Comparison of ENCODE assay signal across 8 cellular contexts in genomic region chr17:18070861-18071340, GRCh38. TPM values are rescaled to one million over a fixed set of nuclear protein-coding genes. Genes with fewer than 3 reads are reported as not detected.
DNase-seq lines count a peak whose midpoint lies in the region; ATAC-seq and TF ChIP-seq lines count a peak whose summit lies in the region.

No MANE protein-coding gene starts in this region.

- peak overlapping the region; percentile 34 for H3K4me3 ChIP-seq in left ventricle myocardium inferior
- H3K4me3 ChIP-seq in right atrium auricular region, result peak overlapping the region in 1 of 2 donors; percentile 6
- H3K4me3 ChIP-seq in thyroid gland (replicated peaks in 1 of 3), result no peak overlapping the region

- no peaks in the 10 kb centered on the region for H3K9me3 ChIP-seq in left ventricle myocardium inferior (replicated peaks)
- no peaks in the 10 kb centered on the region for H3K9me3 ChIP-seq in right atrium auricular region
- no peaks in the 10 kb centered on the region for H3K9me3 ChIP-seq in thyroid gland

- no peak for TF ChIP-seq POLR2A in thyroid gland (IDR thresholded peaks at IDR 0.05)

- DNase-seq in left ventricle myocardium inferior, result no peak
- DNase-seq in right atrium auricular region (ENCODE audit: low spot score), result no peak
- peak; percentile 36 for DNase-seq in SHP77 treated with DMSO at 0.1 percent for 48 hours (lab: John Stamatoyannopoulos, UW)
- peak; percentile 36 for DNase-seq in glomerular visceral epithelial cell (ENCODE audit: extremely low spot score)
- DNase-seq in thyroid gland, result peak; percentile 43 to 44
- no peak for DNase-seq in activated CD4-positive, alpha-beta T cell treated with anti-CD3 and anti-CD28 coated beads for 1 hour
- no peak for DNase-seq in NCI-H526 treated with DMSO at 0.1 percent for 48 hours (lab: John Stamatoyannopoulos, UW)

- no peak for TF ChIP-seq CTCF in left ventricle myocardium inferior (IDR thresholded peaks at IDR 0.05; ENCODE audit: borderline replicate concordance)
- no peak for TF ChIP-seq CTCF in right atrium auricular region (IDR thresholded peaks at IDR 0.05)
- no peak for TF ChIP-seq CTCF in thyroid gland (IDR thresholded peaks at IDR 0.05)

- peaks cover 9% of the 10 kb centered on the region for H3K27me3 ChIP-seq in left ventricle myocardium inferior (ENCODE audit: low read depth)
- H3K27me3 ChIP-seq in right atrium auricular region, result no peaks in the 10 kb centered on the region
- H3K27me3 ChIP-seq in thyroid gland, result no peaks in the 10 kb centered on the region

- H3K4me1 ChIP-seq in left ventricle myocardium inferior, result no peaks in the 10 kb centered on the region
- no peaks in the 10 kb centered on the region for H3K4me1 ChIP-seq in right atrium auricular region
- peaks cover 0 to 6% of the 10 kb centered on the region in 2 donors for H3K4me1 ChIP-seq in thyroid gland

- no peak overlapping the region for H3K27ac ChIP-seq in left ventricle myocardium inferior (replicated peaks)
- H3K27ac ChIP-seq in right atrium auricular region, result no peak overlapping the region
- H3K27ac ChIP-seq in thyroid gland, result no peak overlapping the region

- no peak for ATAC-seq in GM21723 (IDR thresholded peaks at IDR 0.05; ENCODE audit: unreplicated experiment)

- intact Hi-C loops in left ventricle myocardium inferior (cut with micrococcal nuclease) (no loop called here), thyroid gland (cut with DNase I) (no loop called here)

- 7 to 9% methylated on average over 8 of the region's 8 CpGs for WGBS in thyroid gland, 2 donors

- H3K36me3 ChIP-seq in left ventricle myocardium inferior (peaks cover 6% of the 10 kb centered on the region), right atrium auricular region (peaks cover 3% of the 10 kb centered on the region), thyroid gland (peaks cover 0 to 2% of the 10 kb centered on the region in 2 donors)

RNA-seq across cellular contexts. Expression of gene DRG2, which starts 16.8 kb away (rescaled TPM):
- total RNA-seq in left ventricle myocardium inferior, result 20.2 TPM
- 10 to 100 TPM; 18.2 to 27.7 TPM for total RNA-seq in right atrium auricular region
- 10 to 100 TPM; 35.3 to 88.8 (median 59.2) TPM for total RNA-seq in thyroid gland

RNA-seq across cellular contexts. Expression of gene GID4, which starts 31.7 kb away (rescaled TPM):
- total RNA-seq in left ventricle myocardium inferior, result 18.0 TPM
- 10 to 100 TPM; 14.0 to 22.1 TPM for total RNA-seq in right atrium auricular region
- total RNA-seq in thyroid gland, result 10 to 100 TPM; 12.6 to 16.8 (median 13.5) TPM

RNA-seq across cellular contexts. Expression of gene ATPAF2, which starts 31.9 kb away (rescaled TPM):
- total RNA-seq in left ventricle myocardium inferior (37.5 TPM), right atrium auricular region (10 to 100 TPM; 11.1 to 47.0 TPM), thyroid gland (10 to 100 TPM; 28.1 to 40.1 (median 36.7) TPM)

RNA-seq across cellular contexts. Expression of gene MYO15A, which starts 37.7 kb away (rescaled TPM):
- total RNA-seq in left ventricle myocardium inferior (0.25 TPM), right atrium auricular region (under 1 TPM in 1 of 2 donors, not detected in 1; 0.20 TPM), thyroid gland (1 to 10 TPM; 1.3 to 3.6 (median 1.7) TPM)

Comparison
In these comparisons a context has a peak if more than half of its experiments do, and no peak if none do; other contexts are left out.
1. DNase-seq: peak in SHP77 treated with DMSO at 0.1 percent for 48 hours (single experiment), glomerular visceral epithelial cell (single experiment) and thyroid gland (2 of 2); none in left ventricle myocardium inferior (single experiment), right atrium auricular region (single experiment), activated CD4-positive, alpha-beta T cell treated with anti-CD3 and anti-CD28 coated beads for 1 hour (single experiment) and NCI-H526 treated with DMSO at 0.1 percent for 48 hours (single experiment).